25 cellular contexts compared by ENCODE assay signal in the genomic region with DNA sequence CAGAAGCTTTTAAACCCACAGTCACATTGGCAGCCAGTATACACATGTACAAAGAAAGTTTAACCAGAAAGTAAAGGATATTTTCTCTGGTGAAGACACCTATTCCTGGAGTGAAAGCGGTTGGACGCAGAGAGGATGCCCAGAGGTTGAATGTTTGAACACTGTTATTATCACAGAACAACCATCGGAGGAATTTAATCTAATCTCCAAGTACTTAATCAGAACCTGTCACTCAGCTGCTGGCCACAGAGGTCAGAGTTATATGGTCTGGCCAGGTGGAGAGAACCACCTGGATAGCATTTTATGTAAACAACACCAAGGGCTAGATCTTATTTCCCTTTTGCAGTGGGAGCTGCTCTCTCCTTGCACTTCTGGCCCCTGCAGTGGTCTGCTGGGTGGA. TPM values are rescaled to one million over a fixed set of nuclear protein-coding genes. Genes with fewer than 3 reads are reported as not detected.
DNase-seq lines count a peak whose midpoint lies in the region; ATAC-seq, FAIRE-seq and TF ChIP-seq lines count a peak whose summit lies in the region.
"Had no signal": no experiment of that assay in that cellular context is flagged by ENCODE, and none has a peak within 500 bp of the region (broad histone marks: within the 10 kb centered on the region; RNA-seq: fewer than 3 reads in every experiment).

No MANE protein-coding gene starts in this region.

- CTCF ChIA-PET in HEK293 (lab: Yijun Ruan, JAX): interaction anchor here (1.0 to 1.1 kb wide), 2 partner anchors 9 to 44 kb away, joined by 3 read pairs; no protein-coding TSS in a partner anchor

- H3K4me1 ChIP-seq in HEK293 (ENCODE audit: control insufficient read depth, insufficient read depth, low read length) (peaks cover 5% of the 10 kb centered on the region), small intestine (ENCODE audit: control insufficient read depth in 2 of 2, insufficient read depth in 1 of 2, low read depth in 1 of 2, low read length in 1 of 2) (peaks cover 6 to 13% of the 10 kb centered on the region in 2 donors)
- H3K4me1 ChIP-seq: BLaER1, SJCRH30 had no signal

- H3K27me3 ChIP-seq in small intestine (ENCODE audit: control insufficient read depth in 2 of 2, insufficient read depth in 2 of 2, low read length in 2 of 2): no peaks in the 10 kb centered on the region
- H3K27me3 ChIP-seq: BLaER1, SJCRH30 had no signal

- no peaks in the 10 kb centered on the region for H3K9me3 ChIP-seq in HEK293 (ENCODE audit: control insufficient read depth, insufficient read depth, low read depth, low read length)
- H3K9me3 ChIP-seq in small intestine (ENCODE audit: control insufficient read depth, low read depth): no peaks in the 10 kb centered on the region
- H3K9me3 ChIP-seq: BLaER1, HAP-1, SJCRH30 had no signal

- H3K4me3 ChIP-seq in HEK293 (ENCODE audit: low read depth, low read length) (no peak overlapping the region), small intestine (ENCODE audit: low read depth in 1 of 2, low read length in 2 of 2) (no peak overlapping the region)
- H3K4me3 ChIP-seq: BLaER1, GM23338, HAP-1, SJCRH30 had no signal

- ATAC-seq in HG02870 (IDR thresholded peaks at IDR 0.05; ENCODE audit: unreplicated experiment): no peak
- ATAC-seq: GM23338 had no signal

- H3K36me3 ChIP-seq in HEK293 (ENCODE audit: control insufficient read depth in 2 of 2, insufficient read depth in 1 of 2, low read length in 2 of 2): no peaks in the 10 kb centered on the region
- H3K36me3 ChIP-seq in small intestine (ENCODE audit: control insufficient read depth in 2 of 2, insufficient read depth in 2 of 2, low read length in 2 of 2): no peaks in the 10 kb centered on the region
- H3K36me3 ChIP-seq: BLaER1, HAP-1, SJCRH30 had no signal

- no peak for TF ChIP-seq CTCF in HEK293 (tag by site-specific recombination; IDR thresholded peaks at IDR 0.05)

- FAIRE-seq in small intestine (lab: Jason Lieb, UNC): no peak
- FAIRE-seq: GM12891, HTR-8/SVneo, RCC 7860 had no signal

- peak; percentile 24 for DNase-seq in NCI-H82 (lab: John Stamatoyannopoulos, UW)
- DNase-seq in left kidney (ENCODE audit: low read depth, low spot score): peak; percentile 72
- DNase-seq in small intestine: peak; percentile 58
- no peak for DNase-seq in DMS 273 treated with DMSO at 0.1 percent for 48 hours (lab: John Stamatoyannopoulos, UW)
- DNase-seq in DMS153 (lab: John Stamatoyannopoulos, UW): no peak
- DNase-seq: ACHN; CD4-positive, alpha-beta T cell; COR-L47; DND-41; NCI-H1105; NCI-H1694 treated with DMSO at 0.1 percent for 48 hours; NCI-H2081 treated with DMSO at 0.1 percent for 48 hours; NCI-H446 treated with DMSO at 0.1 percent for 48 hours; NCI-H526 treated with DMSO at 0.1 percent for 48 hours; SJCRH30; T-helper 1 cell had no signal

- WGBS in small intestine, 3 donors: 15 to 54% (median 36%) methylated on average over 3 of the region's 3 CpGs

- H3K27ac ChIP-seq in HEK293 (ENCODE audit: extremely low read depth, low read depth, low read length): no peak overlapping the region
- H3K27ac ChIP-seq in small intestine (ENCODE audit: low read depth in 1 of 2, low read length in 1 of 2): no peak overlapping the region
- H3K27ac ChIP-seq: BLaER1, KMS-11, SJCRH30 had no signal

- POLR2A ChIA-PET in HEK293 (lab: Yijun Ruan, JAX): no interaction called here

TF ChIP-seq in HEK293, 187 proteins besides CTCF, POLR2A, EP300 and RAD21:
- peak; percentile 12; the same call in 1 of the 2 replicates for TF ChIP-seq ZIC2 (tag by site-specific recombination; IDR thresholded peaks at IDR 0.05)
- no peak for TF ChIP-seq ZNF19 (tag by site-specific recombination; IDR thresholded peaks at IDR 0.05; ENCODE audit: low read depth)
- TF ChIP-seq ZFP37 (tag by site-specific recombination; IDR thresholded peaks at IDR 0.05): no peak
- no peak for TF ChIP-seq ZBTB48 (tag by site-specific recombination; IDR thresholded peaks at IDR 0.05)
- TF ChIP-seq ZNF211 (tag by site-specific recombination; IDR thresholded peaks at IDR 0.05; ENCODE audit: low read depth): no peak
- no peak for TF ChIP-seq KLF16 (tag by site-specific recombination; IDR thresholded peaks at IDR 0.05)
- peak; percentile 25; the same call in 1 of the 2 replicates for TF ChIP-seq PRDM1 (tag by site-specific recombination; IDR thresholded peaks at IDR 0.05)
TF ChIP-seq in HEK293: peak in this region for 2.

RNA-seq across cellular contexts. Expression of gene SPATA46, which starts 29.4 kb away (rescaled TPM):
- not detected for polyA plus RNA-seq in small intestine
- polyA plus RNA-seq: GM23338 had no signal

RNA-seq across cellular contexts. Expression of gene C1orf226, which starts 34.2 kb away (rescaled TPM):
- 10 to 100 TPM in 2 of 3 donors, 1 to 10 TPM in 1; 8.1 to 14.1 (median 13.6) TPM for polyA plus RNA-seq in small intestine

Comparison
In these comparisons a context has a peak if more than half of its experiments do, and no peak if none do; other contexts are left out.
1. DNase-seq: peak in NCI-H82 (single experiment), left kidney (single experiment) and small intestine (single experiment); none in DMS 273 treated with DMSO at 0.1 percent for 48 hours (single experiment) and DMS153 (single experiment).